9 cellular contexts compared by ENCODE assay signal in genomic region chr2:181304011-181304844, GRCh38.
DNase-seq lines count a peak whose midpoint lies in the region; ATAC-seq and TF ChIP-seq lines count a peak whose summit lies in the region.
"Had no signal": no experiment of that assay in that cellular context is flagged by ENCODE, and none has a peak within 500 bp of the region (broad histone marks: within the 10 kb centered on the region; RNA-seq: fewer than 3 reads in every experiment).

No MANE protein-coding gene starts in this region.

- no peaks in the 10 kb centered on the region for H3K27me3 ChIP-seq in breast epithelium

- H3K27me3 Mint-ChIP-seq in naive B cell = no peaks in the 10 kb centered on the region
- H3K27me3 Mint-ChIP-seq in endothelial cell (ENCODE audit: unreplicated experiment) = peaks cover 1% of the 10 kb centered on the region

- intact Hi-C loops in breast epithelium (cut with DNase I; ENCODE audit: low total_unique reads) = no loop called here

- TF ChIP-seq CTCF in breast epithelium (IDR thresholded peaks at IDR 0.05) (no peak), endothelial cell (IDR thresholded peaks at IDR 0.05; ENCODE audit: unreplicated experiment) (no peak)

- H3K4me1 ChIP-seq in breast epithelium = no peaks in the 10 kb centered on the region

- peak; percentile 24 for ATAC-seq in HG02798 (IDR thresholded peaks at IDR 0.05; ENCODE audit: poor library complexity, unreplicated experiment)
- ATAC-seq in naive B cell (ENCODE audit: low read depth in 2 of 2) = peak; percentile 73

- H3K9me3 ChIP-seq in breast epithelium = no peaks in the 10 kb centered on the region

- H3K4me3 ChIP-seq in breast epithelium = no peak overlapping the region

- H3K27ac Mint-ChIP-seq in naive B cell (peak overlapping the region; percentile 90 to 99 (median 98)), endothelial cell (ENCODE audit: unreplicated experiment) (no peak overlapping the region)

- peak; percentile 13 for DNase-seq in DMS53 (lab: John Stamatoyannopoulos, UW)
- no peak for DNase-seq in DMS53 treated with DMSO at 0.1 percent for 48 hours (lab: John Stamatoyannopoulos, UW; ENCODE audit: unreplicated experiment)
- peak; percentile 90 for DNase-seq in OCI-M1 (lab: John Stamatoyannopoulos, UW)
- DNase-seq in naive B cell = peak; percentile 73
- DNase-seq in breast epithelium (ENCODE audit: low spot score in 2 of 2) = no peak
- no peak for DNase-seq in kidney tubule cell (ENCODE audit: low spot score)
- no peak for DNase-seq in endothelial cell (ENCODE audit: low spot score)

- H3K27ac ChIP-seq in breast epithelium = no peak overlapping the region
- H3K27ac ChIP-seq: 22Rv1 had no signal

- H3K4me1 Mint-ChIP-seq in naive B cell (peaks cover 45 to 65% (median 57%) of the 10 kb centered on the region in 3 donors), endothelial cell (ENCODE audit: unreplicated experiment) (no peaks in the 10 kb centered on the region)

- H3K4me3 Mint-ChIP-seq in naive B cell = peak overlapping the region; percentile 7 to 89 (median 56)
- no peak overlapping the region for H3K4me3 Mint-ChIP-seq in endothelial cell (ENCODE audit: unreplicated experiment)

- no peaks in the 10 kb centered on the region for H3K36me3 Mint-ChIP-seq in naive B cell
- H3K36me3 Mint-ChIP-seq in endothelial cell (ENCODE audit: low read depth, unreplicated experiment) = no peaks in the 10 kb centered on the region

- H3K9me3 Mint-ChIP-seq in naive B cell (peaks cover 0 to 4% (median 0%) of the 10 kb centered on the region in 7 donors), endothelial cell (ENCODE audit: unreplicated experiment) (no peaks in the 10 kb centered on the region)

- H3K36me3 ChIP-seq in breast epithelium = no peaks in the 10 kb centered on the region

- no peak for TF ChIP-seq POLR2A in breast epithelium (IDR thresholded peaks at IDR 0.05)

Comparison
In these comparisons a context has a peak if more than half of its experiments do, and no peak if none do; other contexts are left out.
1. DNase-seq: peak in DMS53 (single experiment), OCI-M1 (single experiment) and naive B cell (single experiment); none in DMS53 treated with DMSO at 0.1 percent for 48 hours (single experiment), breast epithelium (0 of 2), kidney tubule cell (single experiment) and endothelial cell (single experiment).